Comparison of ENCODE assay signal across 18 cellular contexts in genomic region chr5:159982421-159983173, GRCh38.
"Had no signal": no experiment of that assay in that cellular context is flagged by ENCODE, and none has a peak within 500 bp of the region (broad histone marks: within the 10 kb centered on the region; RNA-seq: fewer than 3 reads in every experiment).

No MANE protein-coding gene starts in this region.

- FAIRE-seq: frontal cortex had no signal

- H3K9me3 ChIP-seq: mucosa of descending colon, upper lobe of left lung had no signal

- H3K4me3 ChIP-seq: cardiac muscle cell, mucosa of descending colon, upper lobe of left lung had no signal

- H3K36me3 ChIP-seq: cardiac muscle cell, upper lobe of left lung had no signal

- DNase-seq: activated CD4-positive, alpha-beta T cell treated with anti-CD3 and anti-CD28 coated beads for 4 hours; activated CD4-positive, alpha-beta T cell treated with anti-CD3 and anti-CD28 coated beads, Interleukin-2, amount 50 U/mL, for 48 hours; activated CD4-positive, CD25-positive, alpha-beta regulatory T cell; activated CD8-positive, alpha-beta memory T cell treated with anti-CD3 and anti-CD28 coated beads, Interleukin-2, amount 50 U/mL, for 48 hours; activated naive CD4-positive, alpha-beta T cell treated with anti-CD3 and anti-CD28 coated beads for 36 hours; activated naive CD8-positive, alpha-beta T cell treated with anti-CD3 and anti-CD28 coated beads, Interleukin-2, amount 10 ng/mL, durations not matched to agents 7 days and 5 days; activated T-cell treated with anti-CD3 and anti-CD28 coated beads, Interleukin-2, amount 50 U/mL, for 4 hours; amniotic stem cell; hippocampal formation; mucosa of descending colon; nephron progenitor cell; posterior cingulate gyrus; stimulated activated CD4-positive, alpha-beta T cell treated with anti-CD3 and anti-CD28 coated beads, Interleukin-4, amount 100 ng/mL, for 1 hour; stimulated activated naive CD4-positive, alpha-beta T cell treated with Interleukin-2 at 50 U/mL for 16 hours; T-helper 17 cell; upper lobe of left lung had no signal

- H3K27ac ChIP-seq: cardiac muscle cell, upper lobe of left lung had no signal

- H3K27me3 ChIP-seq: upper lobe of left lung had no signal
